Comparison of ENCODE assay signal across 8 cellular contexts in the genomic region with DNA sequence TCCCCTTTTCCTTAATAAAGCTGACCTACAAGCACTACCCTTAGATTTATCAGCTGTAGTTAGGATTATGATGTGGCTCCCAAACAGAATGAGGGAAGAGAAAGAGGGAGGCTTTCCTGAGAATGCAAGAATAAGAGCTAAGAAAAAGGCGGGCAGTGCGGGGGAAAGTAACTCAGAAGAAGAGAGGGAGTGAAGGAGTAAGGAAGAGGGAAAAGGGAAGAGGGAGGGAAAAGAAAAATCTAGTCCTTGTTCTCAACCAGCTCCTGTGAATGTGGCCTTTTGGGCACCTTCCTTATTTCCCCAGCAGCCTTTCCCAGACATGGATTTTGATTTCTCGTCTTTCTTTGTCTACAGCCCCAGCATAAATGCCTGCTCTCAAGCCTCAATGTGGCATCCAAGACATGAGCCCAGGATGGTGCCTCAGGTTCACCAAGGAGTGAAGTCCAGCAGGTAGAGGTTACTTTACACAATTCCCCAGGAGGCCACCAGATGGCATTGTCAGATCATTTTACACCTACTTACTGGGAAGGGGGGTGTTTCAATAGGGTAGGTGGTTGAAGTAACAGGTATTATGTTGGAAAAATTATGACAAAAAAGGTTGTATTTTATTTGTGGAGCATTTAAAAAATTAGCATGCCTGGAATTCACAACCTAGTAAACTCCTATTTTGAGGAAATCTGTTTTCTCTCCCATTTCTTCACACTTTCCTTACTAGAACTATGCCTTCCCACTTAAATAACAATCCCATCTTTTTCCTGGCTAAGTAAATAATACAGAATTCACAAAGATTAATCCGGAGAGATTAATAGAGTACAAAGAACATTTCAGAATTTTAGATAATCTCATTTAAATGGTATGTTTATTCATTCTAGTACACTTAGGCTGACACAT.
DNase-seq lines count a peak whose midpoint lies in the region; ATAC-seq and TF ChIP-seq lines count a peak whose summit lies in the region.

No MANE protein-coding gene starts in this region.

- H3K4me1 ChIP-seq in HAP-1: peaks cover 6% of the 10 kb centered on the region
- no peaks in the 10 kb centered on the region for H3K4me1 ChIP-seq in sigmoid colon

- no peak for TF ChIP-seq POLR2A in sigmoid colon (IDR thresholded peaks at IDR 0.05)

- no peak overlapping the region for H3K27ac ChIP-seq in sigmoid colon

- in situ Hi-C loops in HAP-1 (cut with MboI; ENCODE audit: low sequenced_read_pairs): loop anchor here (5.0 kb wide), 1 partner anchor 116 kb away; no protein-coding TSS in a partner anchor

- H3K9me3 Mint-ChIP-seq in activated T-cell treated with anti-CD3 and anti-CD28 coated beads, Interleukin-2, amount 50 U/mL, for 4 hours: no peaks in the 10 kb centered on the region
- no peaks in the 10 kb centered on the region for H3K9me3 Mint-ChIP-seq in glutamatergic neuron (ENCODE audit: unreplicated experiment)

- WGBS in sigmoid colon, 2 donors: 34 to 40% methylated on average over 4 of the region's 4 CpGs

- ATAC-seq in activated T-cell treated with anti-CD3 and anti-CD28 coated beads, Interleukin-2, amount 50 U/mL, for 4 hours: peak in 1 of 2 donors; percentile 53

- no peak overlapping the region for H3K4me3 Mint-ChIP-seq in activated T-cell treated with anti-CD3 and anti-CD28 coated beads, Interleukin-2, amount 50 U/mL, for 4 hours
- H3K4me3 Mint-ChIP-seq in glutamatergic neuron (ENCODE audit: unreplicated experiment): no peak overlapping the region

- peaks cover 15% of the 10 kb centered on the region for H3K27me3 Mint-ChIP-seq in activated T-cell treated with anti-CD3 and anti-CD28 coated beads, Interleukin-2, amount 50 U/mL, for 4 hours (ENCODE audit: low read depth)
- H3K27me3 Mint-ChIP-seq in glutamatergic neuron (ENCODE audit: unreplicated experiment): no peaks in the 10 kb centered on the region

- no peaks in the 10 kb centered on the region for H3K36me3 Mint-ChIP-seq in activated T-cell treated with anti-CD3 and anti-CD28 coated beads, Interleukin-2, amount 50 U/mL, for 4 hours (ENCODE audit: insufficient read depth)
- no peaks in the 10 kb centered on the region for H3K36me3 Mint-ChIP-seq in glutamatergic neuron (ENCODE audit: unreplicated experiment)

- intact Hi-C loops in sigmoid colon (cut with DNase I): loop anchor here (5.0 kb wide), 1 partner anchor 121 kb away; a partner anchor contains a TSS
- intact Hi-C loops in posterior vena cava (cut with DNase I): no loop called here

- no peak for TF ChIP-seq EP300 in sigmoid colon (IDR thresholded peaks at IDR 0.05)

- H3K9me3 ChIP-seq in HAP-1 (no peaks in the 10 kb centered on the region), sigmoid colon (no peaks in the 10 kb centered on the region)

- H3K36me3 ChIP-seq in HAP-1 (replicated peaks) (no peaks in the 10 kb centered on the region), sigmoid colon (no peaks in the 10 kb centered on the region)

- DNase-seq in NCI-H2029 (lab: John Stamatoyannopoulos, UW) (peak; percentile 0), NCI-H2029 treated with DMSO at 0.1 percent for 48 hours (lab: John Stamatoyannopoulos, UW) (no peak), HAP-1 (ENCODE audit: low spot score in 2 of 2) (peak; percentile 39 to 65), NCI-H226 (peak; percentile 25), glutamatergic neuron (peak; percentile 56), sigmoid colon (no peak), posterior vena cava (ENCODE audit: low spot score) (no peak)
- DNase-seq in activated T-cell treated with anti-CD3 and anti-CD28 coated beads, Interleukin-2, amount 50 U/mL, for 4 hours: peak; percentile 23

- peak overlapping the region; percentile 45 for H3K27ac Mint-ChIP-seq in glutamatergic neuron (ENCODE audit: unreplicated experiment)

- H3K4me3 ChIP-seq in HAP-1 (no peak overlapping the region), sigmoid colon (no peak overlapping the region)

- peaks cover 45% of the 10 kb centered on the region for H3K27me3 ChIP-seq in HAP-1 (ENCODE audit: low read depth)
- H3K27me3 ChIP-seq in sigmoid colon: no peaks in the 10 kb centered on the region

- TF ChIP-seq CTCF in glutamatergic neuron (IDR thresholded peaks at IDR 0.05; ENCODE audit: partially characterized antibody, unreplicated experiment): peak; percentile 78
- peak in 3 of 4 experiments; percentile 19 to 45 (median 31) for TF ChIP-seq CTCF in sigmoid colon (IDR thresholded peaks at IDR 0.05)

- no peaks in the 10 kb centered on the region for H3K4me1 Mint-ChIP-seq in activated T-cell treated with anti-CD3 and anti-CD28 coated beads, Interleukin-2, amount 50 U/mL, for 4 hours (ENCODE audit: low read depth)
- no peaks in the 10 kb centered on the region for H3K4me1 Mint-ChIP-seq in glutamatergic neuron (ENCODE audit: low read depth, unreplicated experiment)

Comparison
In these comparisons a context has a peak if more than half of its experiments do, and no peak if none do; other contexts are left out.
1. DNase-seq: peak in NCI-H2029 (single experiment), HAP-1 (2 of 2), NCI-H226 (single experiment), activated T-cell treated with anti-CD3 and anti-CD28 coated beads, Interleukin-2, amount 50 U/mL, for 4 hours (single experiment) and glutamatergic neuron (single experiment); none in NCI-H2029 treated with DMSO at 0.1 percent for 48 hours (single experiment), sigmoid colon (single experiment) and posterior vena cava (single experiment).